ENCODE assay signal across 24 cellular contexts in the genomic region with DNA sequence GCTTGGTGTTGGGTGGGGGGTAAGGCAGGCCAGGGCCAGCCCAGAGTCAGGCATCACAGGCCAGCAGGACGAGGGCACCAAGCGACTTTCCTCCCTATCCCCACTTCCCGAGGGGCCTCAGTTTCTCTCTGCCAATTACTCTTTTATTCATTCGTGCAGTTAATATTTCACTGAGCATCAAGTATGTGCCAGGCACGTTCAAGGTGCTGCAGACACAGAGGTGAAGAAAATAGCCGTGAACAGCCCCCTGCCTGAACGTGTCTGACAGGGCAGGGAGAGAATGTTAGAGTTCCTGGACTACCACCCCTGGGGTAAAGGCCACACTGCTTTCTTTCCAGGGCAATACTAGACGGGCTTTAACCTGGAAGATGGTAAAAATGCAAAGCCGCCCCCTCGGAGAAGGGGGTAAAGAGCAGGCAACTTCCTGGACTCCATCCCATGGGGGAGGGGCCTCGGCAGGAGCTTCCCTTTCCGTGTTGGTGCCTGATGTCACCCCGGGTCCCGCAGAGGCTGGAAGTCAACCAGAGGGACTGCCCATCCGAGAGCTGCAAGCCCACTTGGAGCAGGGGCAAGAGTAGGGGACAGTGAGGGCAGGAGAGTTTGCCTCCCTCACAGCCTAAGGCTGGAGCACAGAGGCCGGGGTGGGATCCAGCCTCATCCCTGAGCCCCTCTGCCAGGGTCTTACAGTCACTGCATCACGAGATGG. TPM values are rescaled to one million over a fixed set of nuclear protein-coding genes. Genes with fewer than 3 reads are reported as not detected.
DNase-seq lines count a peak whose midpoint lies in the region; ATAC-seq and TF ChIP-seq lines count a peak whose summit lies in the region.
"Had no signal": no experiment of that assay in that cellular context is flagged by ENCODE, and none has a peak within 500 bp of the region (broad histone marks: within the 10 kb centered on the region; RNA-seq: fewer than 3 reads in every experiment).

No MANE protein-coding gene starts in this region.

- peak; percentile 62 for DNase-seq in Right ventricle myocardium inferior (ENCODE audit: missing footprints)
- no peak for DNase-seq in cardiac septum (ENCODE audit: low spot score)
- DNase-seq in WTC11 (ENCODE audit: low spot score): no peak
- DNase-seq in neural progenitor cell (ENCODE audit: low spot score): no peak
- no peak for DNase-seq in NCI-H1930 (lab: John Stamatoyannopoulos, UW)
- DNase-seq in cerebellum (ENCODE audit: low spot score): no peak
- no peak for DNase-seq in activated CD4-positive, alpha-beta T cell treated with anti-CD3 and anti-CD28 coated beads for 48 hours
- DNase-seq: Calu3; CD8-positive, alpha-beta memory T cell; DMS79 treated with DMSO at 0.1 percent for 48 hours; GF-D8; Karpas-422; NCI-H1092; NCI-H1436; NCI-H187 treated with DMSO at 0.1 percent for 48 hours; NCI-H446 treated with DMSO at 0.1 percent for 48 hours; NCI-H526; NK-92 treated with Interleukin-12 subunit alpha and Interleukin-12 subunit beta, amount 100 ng/mL, for 24 hours; PC-9; SHP77 had no signal

- H3K79me2 ChIP-seq in neural progenitor cell (ENCODE audit: low read depth): no peaks in the 10 kb centered on the region

- no peaks in the 10 kb centered on the region for H3K36me3 ChIP-seq in neural progenitor cell

- no peaks in the 10 kb centered on the region for H3F3A ChIP-seq in neural progenitor cell (ENCODE audit: low read depth)

- H3K27me3 ChIP-seq in neural progenitor cell: no peaks in the 10 kb centered on the region

- H4K20me1 ChIP-seq in neural progenitor cell (ENCODE audit: low read depth): no peaks in the 10 kb centered on the region

- CTCF ChIA-PET in WTC11 (lab: Charles Lee): interaction anchor here (3.1 kb wide), 1 partner anchor 10 kb away, joined by 10 read pairs; no protein-coding TSS in a partner anchor

- intact Hi-C loops in Right ventricle myocardium inferior (cut with DNase I): no loop called here
- intact Hi-C loops in cardiac septum (cut with DNase I): no loop called here

- no peaks in the 10 kb centered on the region for H3K9me3 ChIP-seq in neural progenitor cell (ENCODE audit: low read depth)

- H3K27me3 Mint-ChIP-seq in WTC11 (ENCODE audit: low read depth): no peaks in the 10 kb centered on the region
- peaks cover 4% of the 10 kb centered on the region for H3K27me3 Mint-ChIP-seq in neural progenitor cell (ENCODE audit: insufficient read depth, low read depth)
- H3K27me3 Mint-ChIP-seq: B cell; CD8-positive, alpha-beta memory T cell had no signal

- no peak overlapping the region for H2AFZ ChIP-seq in neural progenitor cell (replicated peaks)
- H2AFZ ChIP-seq: PC-9 had no signal

- ATAC-seq in Right ventricle myocardium inferior (no peak), WTC11 (peak; percentile 38)

- H3K4me1 Mint-ChIP-seq in WTC11: peaks cover 11% of the 10 kb centered on the region
- H3K4me1 Mint-ChIP-seq in neural progenitor cell: peaks cover 7% of the 10 kb centered on the region
- H3K4me1 Mint-ChIP-seq: B cell; CD8-positive, alpha-beta memory T cell had no signal

- H3K9me3 Mint-ChIP-seq in WTC11 (peaks cover 6% of the 10 kb centered on the region; the same call in 1 of the 2 replicates), neural progenitor cell (peaks cover 2% of the 10 kb centered on the region)
- H3K9me3 Mint-ChIP-seq: CD8-positive, alpha-beta memory T cell had no signal

- peak overlapping the region; percentile 63; the same call in 1 of the 2 replicates for H3K27ac Mint-ChIP-seq in WTC11
- H3K27ac Mint-ChIP-seq in neural progenitor cell: peak overlapping the region; percentile 82
- H3K27ac Mint-ChIP-seq: B cell had no signal

- H3K4me1 ChIP-seq in neural progenitor cell: no peaks in the 10 kb centered on the region

- POLR2A ChIA-PET in WTC11 (lab: Charles Lee): no interaction called here

- H3K27ac ChIP-seq in neural progenitor cell: no peak overlapping the region
- H3K27ac ChIP-seq: 22Rv1, C4-2B, HL-60, PC-9 had no signal

- H3K4me3 ChIP-seq in neural progenitor cell: no peak overlapping the region
- H3K4me3 ChIP-seq: PC-9 had no signal

- peaks cover 22% of the 10 kb centered on the region for H3K36me3 Mint-ChIP-seq in WTC11
- peaks cover 13% of the 10 kb centered on the region for H3K36me3 Mint-ChIP-seq in neural progenitor cell

- H3K4me2 ChIP-seq in neural progenitor cell: no peak overlapping the region
- H3K4me2 ChIP-seq: PC-9 had no signal

- no peak overlapping the region for H3K9ac ChIP-seq in neural progenitor cell

- no peak for TF ChIP-seq CTCF in WTC11 (IDR thresholded peaks at IDR 0.05)
- TF ChIP-seq CTCF in neural progenitor cell (IDR thresholded peaks at IDR 0.05): no peak

- H3K4me3 Mint-ChIP-seq in WTC11: no peak overlapping the region
- H3K4me3 Mint-ChIP-seq in neural progenitor cell: no peak overlapping the region
- H3K4me3 Mint-ChIP-seq: B cell; CD8-positive, alpha-beta memory T cell had no signal

TF ChIP-seq in WTC11, 78 proteins besides CTCF, POLR2A, EP300 and RAD21 (continues in another document):
- TF ChIP-seq, protein P1, sequence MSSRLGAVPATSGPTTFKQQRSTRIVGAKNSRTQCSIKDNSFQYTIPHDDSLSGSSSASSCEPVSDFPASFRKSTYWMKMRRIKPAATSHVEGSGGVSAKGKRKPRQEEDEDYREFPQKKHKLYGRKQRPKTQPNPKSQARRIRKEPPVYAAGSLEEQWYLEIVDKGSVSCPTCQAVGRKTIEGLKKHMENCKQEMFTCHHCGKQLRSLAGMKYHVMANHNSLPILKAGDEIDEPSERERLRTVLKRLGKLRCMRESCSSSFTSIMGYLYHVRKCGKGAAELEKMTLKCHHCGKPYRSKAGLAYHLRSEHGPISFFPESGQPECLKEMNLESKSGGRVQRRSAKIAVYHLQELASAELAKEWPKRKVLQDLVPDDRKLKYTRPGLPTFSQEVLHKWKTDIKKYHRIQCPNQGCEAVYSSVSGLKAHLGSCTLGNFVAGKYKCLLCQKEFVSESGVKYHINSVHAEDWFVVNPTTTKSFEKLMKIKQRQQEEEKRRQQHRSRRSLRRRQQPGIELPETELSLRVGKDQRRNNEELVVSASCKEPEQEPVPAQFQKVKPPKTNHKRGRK (CRISPR knock-in tag; IDR thresholded peaks at IDR 0.05; ENCODE audit: borderline replicate concordance): no peak
- TF ChIP-seq ZBTB21 (CRISPR knock-in tag; IDR thresholded peaks at IDR 0.05; ENCODE audit: borderline replicate concordance): no peak
- TF ChIP-seq, protein P2, sequence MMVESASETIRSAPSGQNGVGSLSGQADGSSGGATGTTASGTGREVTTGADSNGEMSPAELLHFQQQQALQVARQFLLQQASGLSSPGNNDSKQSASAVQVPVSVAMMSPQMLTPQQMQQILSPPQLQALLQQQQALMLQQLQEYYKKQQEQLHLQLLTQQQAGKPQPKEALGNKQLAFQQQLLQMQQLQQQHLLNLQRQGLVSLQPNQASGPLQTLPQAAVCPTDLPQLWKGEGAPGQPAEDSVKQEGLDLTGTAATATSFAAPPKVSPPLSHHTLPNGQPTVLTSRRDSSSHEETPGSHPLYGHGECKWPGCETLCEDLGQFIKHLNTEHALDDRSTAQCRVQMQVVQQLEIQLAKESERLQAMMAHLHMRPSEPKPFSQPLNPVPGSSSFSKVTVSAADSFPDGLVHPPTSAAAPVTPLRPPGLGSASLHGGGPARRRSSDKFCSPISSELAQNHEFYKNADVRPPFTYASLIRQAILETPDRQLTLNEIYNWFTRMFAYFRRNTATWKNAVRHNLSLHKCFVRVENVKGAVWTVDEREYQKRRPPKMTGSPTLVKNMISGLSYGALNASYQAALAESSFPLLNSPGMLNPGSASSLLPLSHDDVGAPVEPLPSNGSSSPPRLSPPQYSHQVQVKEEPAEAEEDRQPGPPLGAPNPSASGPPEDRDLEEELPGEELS (CRISPR knock-in tag; IDR thresholded peaks at IDR 0.05): no peak
- no peak for TF ChIP-seq FOXK1 (CRISPR knock-in tag; IDR thresholded peaks at IDR 0.05)
- TF ChIP-seq CBFB (CRISPR knock-in tag; IDR thresholded peaks at IDR 0.05; ENCODE audit: low read depth): no peak
- no peak for TF ChIP-seq IRF2 (CRISPR knock-in tag; IDR thresholded peaks at IDR 0.05; ENCODE audit: borderline replicate concordance, low read depth)
- TF ChIP-seq ESRRA (CRISPR knock-in tag; IDR thresholded peaks at IDR 0.05; ENCODE audit: borderline replicate concordance): no peak
- TF ChIP-seq ELF4 (CRISPR knock-in tag; IDR thresholded peaks at IDR 0.05; ENCODE audit: low read depth): no peak
- TF ChIP-seq MXD4 (CRISPR knock-in tag; IDR thresholded peaks at IDR 0.05; ENCODE audit: borderline replicate concordance): no peak
- TF ChIP-seq, protein P3, sequence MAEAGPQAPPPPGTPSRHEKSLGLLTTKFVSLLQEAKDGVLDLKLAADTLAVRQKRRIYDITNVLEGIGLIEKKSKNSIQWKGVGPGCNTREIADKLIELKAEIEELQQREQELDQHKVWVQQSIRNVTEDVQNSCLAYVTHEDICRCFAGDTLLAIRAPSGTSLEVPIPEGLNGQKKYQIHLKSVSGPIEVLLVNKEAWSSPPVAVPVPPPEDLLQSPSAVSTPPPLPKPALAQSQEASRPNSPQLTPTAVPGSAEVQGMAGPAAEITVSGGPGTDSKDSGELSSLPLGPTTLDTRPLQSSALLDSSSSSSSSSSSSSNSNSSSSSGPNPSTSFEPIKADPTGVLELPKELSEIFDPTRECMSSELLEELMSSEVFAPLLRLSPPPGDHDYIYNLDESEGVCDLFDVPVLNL (CRISPR knock-in tag; IDR thresholded peaks at IDR 0.05; ENCODE audit: borderline replicate concordance, low read depth): no peak
- TF ChIP-seq ZNF138 (CRISPR knock-in tag; conservative IDR thresholded peaks at IDR 0.05): no peak
- TF ChIP-seq, protein P4, sequence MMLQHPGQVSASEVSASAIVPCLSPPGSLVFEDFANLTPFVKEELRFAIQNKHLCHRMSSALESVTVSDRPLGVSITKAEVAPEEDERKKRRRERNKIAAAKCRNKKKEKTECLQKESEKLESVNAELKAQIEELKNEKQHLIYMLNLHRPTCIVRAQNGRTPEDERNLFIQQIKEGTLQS (CRISPR knock-in tag; conservative IDR thresholded peaks at IDR 0.05): no peak
- no peak for TF ChIP-seq CREB1 (CRISPR knock-in tag; IDR thresholded peaks at IDR 0.05)
- no peak for TF ChIP-seq TEAD1 (CRISPR knock-in tag; IDR thresholded peaks at IDR 0.05)
- no peak for TF ChIP-seq RELA (CRISPR knock-in tag; IDR thresholded peaks at IDR 0.05; ENCODE audit: borderline replicate concordance)
- no peak for TF ChIP-seq NFYB (CRISPR knock-in tag; conservative IDR thresholded peaks at IDR 0.05; ENCODE audit: low read depth)

RNA-seq across cellular contexts. Expression of a gene that starts 47.1 kb away (rescaled TPM):
- 3.0 TPM for total RNA-seq in Right ventricle myocardium inferior
- total RNA-seq in cardiac septum: 2.3 TPM
- total RNA-seq in WTC11 (2021): 35.2 to 38.6 TPM (median 35.2 TPM) in 3 replicates
- 50.6 and 52.2 TPM in 2 replicates for total RNA-seq in neural progenitor cell (ENCODE audit: low replicate concordance)
- 14.7 TPM for total RNA-seq in cerebellum

RNA-seq across cellular contexts. Expression of a gene that starts 47.1 kb away (rescaled TPM):
- total RNA-seq in Right ventricle myocardium inferior (33.4 TPM), cardiac septum (23.2 TPM), WTC11 (2021) (37.6 to 43.4 TPM (median 39.2 TPM) in 3 replicates), neural progenitor cell (ENCODE audit: low replicate concordance) (41.6 and 59.5 TPM in 2 replicates), cerebellum (24.7 TPM)
